Comparison of ENCODE assay signal across 14 cellular contexts in genomic region chr4:15034071-15034764, GRCh38. TPM values are rescaled to one million over a fixed set of nuclear protein-coding genes. Genes with fewer than 3 reads are reported as not detected.
DNase-seq lines count a peak whose midpoint lies in the region; ATAC-seq and TF ChIP-seq lines count a peak whose summit lies in the region.
"Had no signal": no experiment of that assay in that cellular context is flagged by ENCODE, and none has a peak within 500 bp of the region (broad histone marks: within the 10 kb centered on the region; RNA-seq: fewer than 3 reads in every experiment).

No MANE protein-coding gene starts in this region.

- peak overlapping the region; percentile 90 for H3K27ac Mint-ChIP-seq in MCF 10A (ENCODE audit: low read depth, unreplicated experiment)
- H3K27ac Mint-ChIP-seq: B cell had no signal

- peaks cover 8% of the 10 kb centered on the region for H3K36me3 Mint-ChIP-seq in MCF 10A (ENCODE audit: insufficient read depth, unreplicated experiment)

- intact Hi-C loops in MCF 10A (cut with micrococcal nuclease) (no loop called here), breast epithelium (cut with DNase I; ENCODE audit: low total_unique reads) (no loop called here), thyroid gland (cut with DNase I) (no loop called here)

- CTCF ChIA-PET in MCF 10A (lab: Yijun Ruan, JAX), result interaction anchor here (0.6 to 1.6 kb wide), 3 partner anchors 9 to 639 kb away, joined by 3 to 5 read pairs (median 3); no protein-coding TSS in a partner anchor

- no peak for TF ChIP-seq EP300 in gastroesophageal sphincter (IDR thresholded peaks at IDR 0.05)

- no peaks in the 10 kb centered on the region for H3K27me3 ChIP-seq in breast epithelium
- no peaks in the 10 kb centered on the region for H3K27me3 ChIP-seq in gastroesophageal sphincter
- H3K27me3 ChIP-seq in thyroid gland, result no peaks in the 10 kb centered on the region

- BruUV-seq in MCF 10A (replicated peaks; lab: Mats Ljungman, UMichigan), result TSS peak; percentile 11

- DNase-seq in MCF 10A (ENCODE audit: unreplicated experiment) (peak; percentile 80), breast epithelium (ENCODE audit: low spot score in 2 of 2) (no peak), amniotic epithelial cell (ENCODE audit: low read depth) (peak; percentile 82), thyroid gland (no peak), NCI-H2107 (lab: John Stamatoyannopoulos, UW) (no peak), putamen (ENCODE audit: low spot score) (no peak)
- DNase-seq: activated T-cell treated with anti-CD3 and anti-CD28 coated beads, Interleukin-2, amount 50 U/mL, for 48 hours; hippocampal formation; mucosa of descending colon; NCI-H2171 treated with DMSO at 0.1 percent for 48 hours; OCI-M1 had no signal

- H3K4me3 ChIP-seq in breast epithelium (no peak overlapping the region), gastroesophageal sphincter (no peak overlapping the region), thyroid gland (replicated peaks in 1 of 3) (no peak overlapping the region)
- H3K4me3 ChIP-seq: mucosa of descending colon had no signal

- POLR2A ChIA-PET in MCF 10A (lab: Yijun Ruan, JAX), result interaction anchor here (0.7 to 1.8 kb wide), 4 partner anchors 9 to 126 kb away, joined by 3 to 9 read pairs (median 4); no protein-coding TSS in a partner anchor

- TF ChIP-seq POLR2A in breast epithelium (IDR thresholded peaks at IDR 0.05) (no peak), gastroesophageal sphincter (IDR thresholded peaks at IDR 0.05) (no peak), thyroid gland (IDR thresholded peaks at IDR 0.05) (no peak)

- ATAC-seq in gastroesophageal sphincter (no peak), HG02852 (IDR thresholded peaks at IDR 0.05; ENCODE audit: unreplicated experiment) (no peak)
- ATAC-seq: mucosa of descending colon had no signal

- no peaks in the 10 kb centered on the region for H3K4me1 ChIP-seq in breast epithelium
- peaks cover 6 to 86% (median 20%) of the 10 kb centered on the region in 3 donors for H3K4me1 ChIP-seq in gastroesophageal sphincter
- peaks cover 4 to 14% of the 10 kb centered on the region in 2 donors for H3K4me1 ChIP-seq in thyroid gland

- H3K9me3 Mint-ChIP-seq in MCF 10A (ENCODE audit: unreplicated experiment), result no peaks in the 10 kb centered on the region

- H3K36me3 ChIP-seq in breast epithelium (no peaks in the 10 kb centered on the region), gastroesophageal sphincter (peaks cover 0 to 5% of the 10 kb centered on the region in 2 donors), thyroid gland (no peaks in the 10 kb centered on the region)

- H3K27me3 Mint-ChIP-seq in MCF 10A (ENCODE audit: insufficient read depth, unreplicated experiment), result no peaks in the 10 kb centered on the region
- H3K27me3 Mint-ChIP-seq: B cell had no signal

- no peak for TF ChIP-seq CTCF in MCF 10A (IDR thresholded peaks at IDR 0.05; ENCODE audit: unreplicated experiment)
- TF ChIP-seq CTCF in breast epithelium (IDR thresholded peaks at IDR 0.05), result no peak
- no peak for TF ChIP-seq CTCF in gastroesophageal sphincter (IDR thresholded peaks at IDR 0.05)
- TF ChIP-seq CTCF in thyroid gland (IDR thresholded peaks at IDR 0.05), result no peak

- peaks cover 32% of the 10 kb centered on the region for H3K4me1 Mint-ChIP-seq in MCF 10A (ENCODE audit: insufficient read depth, unreplicated experiment)
- H3K4me1 Mint-ChIP-seq: B cell had no signal

- H3K27ac ChIP-seq in breast epithelium, result no peak overlapping the region
- H3K27ac ChIP-seq in gastroesophageal sphincter, result peak overlapping the region; percentile 45 to 69 (median 58)
- peak overlapping the region in 2 of 3 donors; percentile 8 to 12 for H3K27ac ChIP-seq in thyroid gland

- peak overlapping the region; percentile 48 for H3K4me3 Mint-ChIP-seq in MCF 10A (ENCODE audit: unreplicated experiment)
- H3K4me3 Mint-ChIP-seq: B cell had no signal

- 61% methylated on average over 6 of the region's 6 CpGs for WGBS in gastroesophageal sphincter (ENCODE audit: low coverage in 1 of 2), 2 donors
- 81 to 83% methylated on average over 6 of the region's 6 CpGs for WGBS in thyroid gland, 2 donors

- H3K9me3 ChIP-seq in breast epithelium, result no peaks in the 10 kb centered on the region
- no peaks in the 10 kb centered on the region for H3K9me3 ChIP-seq in gastroesophageal sphincter
- H3K9me3 ChIP-seq in thyroid gland, result no peaks in the 10 kb centered on the region
- H3K9me3 ChIP-seq: mucosa of descending colon had no signal

RNA-seq across cellular contexts. Expression of gene CPEB2, which starts 31.9 kb away (rescaled TPM):
- total RNA-seq in MCF 10A (2022) (13.8 and 21.8 TPM in 2 replicates), breast epithelium (10 to 100 TPM; 16.7 to 33.4 (median 26.4) TPM), gastroesophageal sphincter (10 to 100 TPM; 21.9 to 34.4 (median 27.4) TPM), thyroid gland (10 to 100 TPM; 12.5 to 24.3 (median 16.4) TPM)

Comparison
In these comparisons a context has a peak if more than half of its experiments do, and no peak if none do; other contexts are left out.
1. DNase-seq: peak in MCF 10A (single experiment) and amniotic epithelial cell (single experiment); none in breast epithelium (0 of 2), thyroid gland (0 of 2), NCI-H2107 (single experiment) and putamen (single experiment).
2. H3K27ac ChIP-seq: peak in gastroesophageal sphincter (4 of 4) and thyroid gland (2 of 3); none in breast epithelium (0 of 2).